ENCODE assay signal across 37 cellular contexts in the genomic region with DNA sequence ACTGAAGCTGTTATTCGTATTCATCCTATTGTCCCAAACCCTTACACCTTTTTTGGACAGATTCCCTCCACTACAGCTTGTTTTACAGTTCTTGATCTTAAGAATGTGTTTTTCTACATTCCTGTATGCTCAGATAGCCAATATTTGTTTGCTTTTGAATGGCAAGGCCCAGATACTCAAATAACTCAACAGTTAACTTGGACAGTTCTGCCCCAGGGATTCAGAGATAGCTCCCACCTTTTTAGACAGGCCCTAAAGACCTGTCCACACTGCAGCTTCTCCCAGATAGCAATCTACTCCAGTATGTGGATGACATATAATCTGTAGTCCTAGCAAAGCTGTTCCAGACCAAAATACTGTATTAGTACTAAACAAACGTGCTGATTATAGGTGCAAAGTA. TPM values are rescaled to one million over a fixed set of nuclear protein-coding genes. Genes with fewer than 3 reads are reported as not detected.
"Had no signal": no experiment of that assay in that cellular context is flagged by ENCODE, and none has a peak within 500 bp of the region (broad histone marks: within the 10 kb centered on the region; RNA-seq: fewer than 3 reads in every experiment).

No MANE protein-coding gene starts in this region.

- H3K36me3 Mint-ChIP-seq: activated naive CD8-positive, alpha-beta T cell had no signal

- H3K4me3 ChIP-seq: coronary artery, dorsolateral prefrontal cortex, esophagus muscularis mucosa, gastroesophageal sphincter had no signal

- H3K27ac Mint-ChIP-seq: activated B cell treated with CpG ODN at 0.5 μM for 24 hours; activated CD8-positive, alpha-beta T cell treated with anti-CD3 and anti-CD28 coated beads for 36 hours; activated naive CD8-positive, alpha-beta T cell; activated T-helper 17 cell treated with anti-CD3 and anti-CD28 coated beads, Interleukin-2, amount 50 U/mL, for 72 hours; dendritic cell treated with granulocyte-macrophage colony-stimulating factor and Interleukin-4, amounts not matched to agents 40 ng/mL and 50 ng/mL, for 4 days; endodermal cell; T-helper 17 cell; T-helper 2 cell treated with Interferon-gamma antibody and Interleukin-4, amounts not matched to agents 5 μg/mL and 100 μg/mL, for 36 hours had no signal

- H3K27ac ChIP-seq: brain microvascular endothelial cell, coronary artery, dorsolateral prefrontal cortex, esophagus muscularis mucosa, foreskin keratinocyte, gastroesophageal sphincter, WERI-Rb-1 had no signal

- H3K36me3 ChIP-seq: brain microvascular endothelial cell, esophagus muscularis mucosa, gastroesophageal sphincter, WERI-Rb-1 had no signal

- DNase-seq: activated B cell treated with CpG ODN at 0.5 μM for 24 hours; activated CD4-positive, alpha-beta T cell treated with anti-CD3 and anti-CD28 coated beads for 48 hours; activated CD4-positive, alpha-beta T cell treated with anti-CD3 and anti-CD28 coated beads, Interleukin-2, amount 50 U/mL, for 1 hour; activated CD4-positive, alpha-beta T cell treated with anti-CD3 and anti-CD28 coated beads, Interleukin-2, amount 50 U/mL, for 48 hours; activated CD8-positive, alpha-beta memory T cell treated with anti-CD3 and anti-CD28 coated beads for 24 hours; activated CD8-positive, alpha-beta T cell treated with anti-CD3 and anti-CD28 coated beads for 36 hours; activated effector memory CD4-positive, alpha-beta T cell treated with Interleukin-2 at 50 U/mL for 16 hours; activated gamma-delta T cell treated with Interleukin-2 at 50 U/mL for 16 hours; activated naive CD4-positive, alpha-beta T cell treated with anti-CD3 and anti-CD28 coated beads, Interleukin-2, amount 50 U/mL, for 16 hours; activated naive CD4-positive, alpha-beta T cell treated with Interleukin-2 at 50 U/mL for 16 hours; activated T-cell treated with anti-CD3 and anti-CD28 coated beads, Interleukin-2, amount 50 U/mL, for 4 hours; amniotic stem cell; anterior cingulate cortex; brain microvascular endothelial cell; dorsolateral prefrontal cortex; effector memory CD4-positive, alpha-beta T cell; endodermal cell; foreskin keratinocyte; T-helper 1 cell; T-helper 17 cell; T1000; WERI-Rb-1 had no signal

- ATAC-seq: activated CD4-positive, CD25-positive, alpha-beta regulatory T cell treated with anti-CD3 and anti-CD28 coated beads, Interleukin-2, amount 50 U/mL, for 24 hours; activated CD8-positive, alpha-beta T cell treated with anti-CD3 and anti-CD28 coated beads for 36 hours; activated T-cell treated with anti-CD3 and anti-CD28 coated beads, Interleukin-2, amount 50 U/mL, for 4 hours; activated T-helper 17 cell treated with anti-CD3 and anti-CD28 coated beads, Interleukin-2, amount 50 U/mL, for 72 hours; foreskin keratinocyte; gastroesophageal sphincter; T-helper 17 cell had no signal

- H3K4me1 ChIP-seq: esophagus muscularis mucosa, foreskin keratinocyte, gastroesophageal sphincter had no signal

- H3K4me1 Mint-ChIP-seq: activated B cell treated with CpG ODN at 0.5 μM for 24 hours; activated T-helper 17 cell treated with anti-CD3 and anti-CD28 coated beads, Interleukin-2, amount 50 U/mL, for 72 hours; central memory CD8-positive, alpha-beta T cell; T-helper 17 cell had no signal

- H3K9me3 ChIP-seq: esophagus muscularis mucosa, gastroesophageal sphincter had no signal

- H3K9me3 Mint-ChIP-seq: activated B cell treated with CpG ODN at 0.5 μM for 24 hours; activated CD8-positive, alpha-beta T cell treated with anti-CD3 and anti-CD28 coated beads for 36 hours; activated T-cell treated with anti-CD3 and anti-CD28 coated beads, Interleukin-2, amount 50 U/mL, for 4 hours; activated T-helper 17 cell treated with anti-CD3 and anti-CD28 coated beads, Interleukin-2, amount 50 U/mL, for 72 hours; central memory CD8-positive, alpha-beta T cell; dendritic cell treated with granulocyte-macrophage colony-stimulating factor and Interleukin-4, amounts not matched to agents 40 ng/mL and 50 ng/mL, for 4 days; endodermal cell; T-helper 2 cell treated with Interferon-gamma antibody and Interleukin-4, amounts not matched to agents 5 μg/mL and 100 μg/mL, for 36 hours had no signal

- H3K27me3 ChIP-seq: brain microvascular endothelial cell, dorsolateral prefrontal cortex had no signal

- H3K27me3 Mint-ChIP-seq: activated naive CD8-positive, alpha-beta T cell; activated T-helper 17 cell treated with anti-CD3 and anti-CD28 coated beads, Interleukin-2, amount 50 U/mL, for 72 hours had no signal

- H3K4me3 Mint-ChIP-seq: activated B cell treated with CpG ODN at 0.5 μM for 24 hours; activated CD8-positive, alpha-beta T cell treated with anti-CD3 and anti-CD28 coated beads for 36 hours; activated naive CD8-positive, alpha-beta T cell; activated T-cell treated with anti-CD3 and anti-CD28 coated beads, Interleukin-2, amount 50 U/mL, for 4 hours; activated T-helper 17 cell treated with anti-CD3 and anti-CD28 coated beads, Interleukin-2, amount 50 U/mL, for 72 hours; central memory CD8-positive, alpha-beta T cell; dendritic cell treated with granulocyte-macrophage colony-stimulating factor and Interleukin-4, amounts not matched to agents 40 ng/mL and 50 ng/mL, for 4 days; endodermal cell; T-helper 17 cell; T-helper 2 cell treated with Interferon-gamma antibody and Interleukin-4, amounts not matched to agents 5 μg/mL and 100 μg/mL, for 36 hours had no signal

RNA-seq across cellular contexts. Expression of a gene that starts 7.1 kb away (rescaled TPM):
- total RNA-seq: activated B cell treated with CpG ODN at 0.5 μM for 24 hours; activated CD8-positive, alpha-beta T cell treated with anti-CD3 and anti-CD28 coated beads for 36 hours; activated T-helper 17 cell treated with anti-CD3 and anti-CD28 coated beads, Interleukin-2, amount 50 U/mL, for 72 hours; astrocyte; bronchial epithelial cell; cardiac septum; cerebellum; epithelial cell of proximal tubule; esophagus muscularis mucosa; foreskin keratinocyte; gastroesophageal sphincter; glomerular endothelial cell; T-helper 17 cell had no signal

RNA-seq across cellular contexts. Expression of a gene that starts 34.4 kb away (rescaled TPM):
- total RNA-seq: activated B cell treated with CpG ODN at 0.5 μM for 24 hours; activated CD8-positive, alpha-beta T cell treated with anti-CD3 and anti-CD28 coated beads for 36 hours; activated T-cell treated with anti-CD3 and anti-CD28 coated beads, Interleukin-2, amount 50 U/mL, for 4 hours; activated T-helper 17 cell treated with anti-CD3 and anti-CD28 coated beads, Interleukin-2, amount 50 U/mL, for 72 hours; cardiac septum; cerebellum; glomerular endothelial cell; T-helper 17 cell had no signal

RNA-seq across cellular contexts. Expression of a gene that starts 41.5 kb away (rescaled TPM):
- total RNA-seq: activated B cell treated with CpG ODN at 0.5 μM for 24 hours, bronchial epithelial cell, foreskin keratinocyte had no signal

RNA-seq across cellular contexts. Expression of a gene that starts 44.6 kb away (rescaled TPM):
- total RNA-seq: activated B cell treated with CpG ODN at 0.5 μM for 24 hours; activated CD8-positive, alpha-beta T cell treated with anti-CD3 and anti-CD28 coated beads for 36 hours; activated T-cell treated with anti-CD3 and anti-CD28 coated beads, Interleukin-2, amount 50 U/mL, for 4 hours; activated T-helper 17 cell treated with anti-CD3 and anti-CD28 coated beads, Interleukin-2, amount 50 U/mL, for 72 hours; astrocyte; bronchial epithelial cell; cardiac septum; cerebellum; endodermal cell; epithelial cell of proximal tubule; esophagus muscularis mucosa; foreskin keratinocyte; gastroesophageal sphincter; glomerular endothelial cell; T-helper 17 cell had no signal
